Comparison of ENCODE assay signal across 9 cellular contexts in genomic region chr20:45294003-45294368, GRCh38. TPM values are rescaled to one million over a fixed set of nuclear protein-coding genes. Genes with fewer than 3 reads are reported as not detected.
DNase-seq lines count a peak whose midpoint lies in the region; ATAC-seq and TF ChIP-seq lines count a peak whose summit lies in the region.
"Had no signal": no experiment of that assay in that cellular context is flagged by ENCODE, and none has a peak within 500 bp of the region (broad histone marks: within the 10 kb centered on the region; RNA-seq: fewer than 3 reads in every experiment).

No MANE protein-coding gene starts in this region.

- no peaks in the 10 kb centered on the region for H4K20me1 ChIP-seq in PC-9 (ENCODE audit: insufficient read depth)

- H3K4me1 ChIP-seq in Caco-2, result 0 out of 2 replicates have a peak, but pooled peaks cover 3% of the 10 kb centered on the region
- H3K4me1 ChIP-seq in PC-9 (replicated peaks; ENCODE audit: insufficient read depth), result peaks cover 15% of the 10 kb centered on the region

- H3K27me3 ChIP-seq in Caco-2 (replicated peaks; ENCODE audit: control insufficient read depth, insufficient read depth, low read length) (peaks cover 4% of the 10 kb centered on the region; the same call in 1 of the 2 replicates), PC-9 (ENCODE audit: insufficient read depth, low read depth) (no peaks in the 10 kb centered on the region)

- H3K4me1 Mint-ChIP-seq in Caco-2 (ENCODE audit: low read depth, unreplicated experiment), result no peaks in the 10 kb centered on the region
- H3K4me1 Mint-ChIP-seq in endothelial cell (ENCODE audit: unreplicated experiment), result peaks cover 6% of the 10 kb centered on the region

- ATAC-seq in GM21737 (IDR thresholded peaks at IDR 0.05; ENCODE audit: unreplicated experiment), result no peak

- H3F3A ChIP-seq in PC-9 (ENCODE audit: insufficient read depth, low read depth), result peaks cover 24% of the 10 kb centered on the region; the same call in 1 of the 2 replicates

- no peaks in the 10 kb centered on the region for H3K9me3 Mint-ChIP-seq in Caco-2 (ENCODE audit: unreplicated experiment)
- H3K9me3 Mint-ChIP-seq in endothelial cell (ENCODE audit: unreplicated experiment), result no peaks in the 10 kb centered on the region

- H3K36me3 Mint-ChIP-seq in Caco-2 (ENCODE audit: insufficient read depth, unreplicated experiment) (no peaks in the 10 kb centered on the region), endothelial cell (ENCODE audit: low read depth, unreplicated experiment) (no peaks in the 10 kb centered on the region)

- TF ChIP-seq CTCF in Caco-2 (IDR thresholded peaks at IDR 0.05; ENCODE audit: insufficient read depth in 1 of 2, low read depth in 1 of 2, low read length in 1 of 2, severe bottlenecking in 1 of 2, unreplicated experiment in 1 of 2), result no peak
- peak; percentile 54 for TF ChIP-seq CTCF in PC-9 (conservative IDR thresholded peaks at IDR 0.05)
- TF ChIP-seq CTCF in endothelial cell (IDR thresholded peaks at IDR 0.05; ENCODE audit: unreplicated experiment), result peak; percentile 66

- H3K36me3 ChIP-seq in Caco-2 (ENCODE audit: control insufficient read depth, insufficient read depth, low read length) (no peaks in the 10 kb centered on the region), PC-9 (ENCODE audit: low read depth) (no peaks in the 10 kb centered on the region)

- H3K9me3 ChIP-seq in Caco-2 (peaks cover 15% of the 10 kb centered on the region), PC-9 (ENCODE audit: insufficient read depth, low read depth) (0 out of 2 replicates have a peak, but pooled peaks cover 5% of the 10 kb centered on the region)

- H3K27ac ChIP-seq in PC-9, result no peak overlapping the region

- no peak overlapping the region for H3K27ac Mint-ChIP-seq in Caco-2 (ENCODE audit: unreplicated experiment)
- H3K27ac Mint-ChIP-seq in endothelial cell (ENCODE audit: unreplicated experiment), result no peak overlapping the region

- POLR2A ChIA-PET in Caco-2 (lab: Charles Lee), result interaction anchor here (0.5 to 0.6 kb wide), 3 partner anchors 68 to 334 kb away, joined by 3 to 4 read pairs (median 4); partner anchors contain the start of genes PIGT and TOMM34
- POLR2A ChIA-PET in PC-9 (lab: Charles Lee; ENCODE audit: unreplicated experiment), result interaction anchor here (0.6 to 1.1 kb wide), 6 partner anchors 18 to 564 kb away, joined by 4 to 27 read pairs (median 4); no protein-coding TSS in a partner anchor

- H3K4me3 ChIP-seq in Caco-2 (ENCODE audit: low read depth, low read length), result peak overlapping the region; percentile 63; the same call in 1 of the 2 replicates
- peak overlapping the region; percentile 60; the same call in 1 of the 2 replicates for H3K4me3 ChIP-seq in PC-9
- peak overlapping the region; percentile 59 for H3K4me3 ChIP-seq in skeletal muscle cell (ENCODE audit: low read depth, low read length)

- peaks cover 10% of the 10 kb centered on the region for H3K27me3 Mint-ChIP-seq in Caco-2 (ENCODE audit: insufficient read depth, unreplicated experiment)
- no peaks in the 10 kb centered on the region for H3K27me3 Mint-ChIP-seq in endothelial cell (ENCODE audit: unreplicated experiment)

- H3K4me2 ChIP-seq in PC-9, result peak overlapping the region; percentile 91

- peak overlapping the region; percentile 94; the same call in 1 of the 2 replicates for H2AFZ ChIP-seq in PC-9

- CTCF ChIA-PET in Caco-2 (lab: Charles Lee) (interaction anchor here (0.6 to 7.4 kb wide), 48 partner anchors 9 to 477 kb away, joined by 3 to 67 read pairs (median 5); partner anchors contain the start of genes MATN4, PIGT, SLPI and SYS1), PC-9 (lab: Charles Lee) (interaction anchor here (0.6 to 4.4 kb wide), 20 partner anchors 8 to 448 kb away, joined by 3 to 19 read pairs (median 6); partner anchors contain the start of gene PI3)

- BruUV-seq in Caco-2 (replicated peaks; lab: Mats Ljungman, UMichigan) (no TSS peak), PC-9 (replicated peaks; lab: Mats Ljungman, UMichigan) (no TSS peak)

- H3K79me2 ChIP-seq in PC-9 (ENCODE audit: low read depth), result no peaks in the 10 kb centered on the region

- peak overlapping the region; percentile 72 for H3K4me3 Mint-ChIP-seq in Caco-2 (ENCODE audit: unreplicated experiment)
- no peak overlapping the region for H3K4me3 Mint-ChIP-seq in endothelial cell (ENCODE audit: unreplicated experiment)

- intact Hi-C loops in Caco-2 (cut with micrococcal nuclease; ENCODE audit: unreplicated experiment), result loop anchor here (5.0 kb wide), 1 partner anchor 212 kb away; no protein-coding TSS in a partner anchor
- intact Hi-C loops in PC-9 (cut with micrococcal nuclease; ENCODE audit: unreplicated experiment), result loop anchor here (5.0 to 10.0 kb wide), 2 partner anchors 382 to 609 kb away; partner anchors contain the start of gene PABPC1L

- DNase-seq in Caco-2 (no peak), PC-9 (no peak), endothelial cell (ENCODE audit: low spot score) (no peak), skeletal muscle cell (ENCODE audit: low read depth) (no peak), RPMI8226 (no peak), AG08395 (ENCODE audit: low spot score) (no peak)

- no peaks in the 10 kb centered on the region for H3K9me2 ChIP-seq in PC-9 (ENCODE audit: insufficient read depth)

RNA-seq across cellular contexts. Expression of gene RBPJL, which starts 12.7 kb away (rescaled TPM):
- total RNA-seq in Caco-2 (2022) (not detected in 2 replicates), PC-9 (2021) (not detected in 2 replicates), endothelial cell (ENCODE audit: unreplicated experiment) (not detected)
- total RNA-seq: bronchial epithelial cell, ureter had no signal

RNA-seq across cellular contexts. Expression of gene MATN4, which starts 14.1 kb away (rescaled TPM):
- not detected in 2 replicates for total RNA-seq in Caco-2 (2022)
- total RNA-seq in PC-9 (2021), result 0.33 and 0.60 TPM in 2 replicates
- total RNA-seq in endothelial cell (ENCODE audit: unreplicated experiment), result not detected
- total RNA-seq: ureter had no signal

RNA-seq across cellular contexts. Expression of gene SLPI, which starts 39.6 kb away (rescaled TPM):
- total RNA-seq in Caco-2 (2022) (3.0 TPM in 2 replicates), PC-9 (2021) (55.1 and 111 TPM in 2 replicates), endothelial cell (ENCODE audit: unreplicated experiment) (0.82 TPM)

RNA-seq across cellular contexts. Expression of gene SDC4, which starts 54.2 kb away (rescaled TPM):
- total RNA-seq in Caco-2 (2022) (227 and 242 TPM in 2 replicates), PC-9 (2021) (114 and 117 TPM in 2 replicates), endothelial cell (ENCODE audit: unreplicated experiment) (7.4 TPM)

Comparison
In these comparisons a context has a peak if more than half of its experiments do, and no peak if none do; other contexts are left out.
1. CTCF ChIP-seq: peak in PC-9 (single experiment) and endothelial cell (single experiment); none in Caco-2 (0 of 2).
2. RNA of gene SLPI, which starts 39.6 kb away (total RNA-seq): 55.1 to 111 TPM in PC-9; 3.0 TPM in Caco-2 and 0.82 TPM in endothelial cell (single experiment); every median in the first group is over 10 times any median in the second.
3. Peak in every context shown above with its lines, with median percentiles within 50 percentile points of each other: H3K4me3 ChIP-seq.